In the genomic region with DNA sequence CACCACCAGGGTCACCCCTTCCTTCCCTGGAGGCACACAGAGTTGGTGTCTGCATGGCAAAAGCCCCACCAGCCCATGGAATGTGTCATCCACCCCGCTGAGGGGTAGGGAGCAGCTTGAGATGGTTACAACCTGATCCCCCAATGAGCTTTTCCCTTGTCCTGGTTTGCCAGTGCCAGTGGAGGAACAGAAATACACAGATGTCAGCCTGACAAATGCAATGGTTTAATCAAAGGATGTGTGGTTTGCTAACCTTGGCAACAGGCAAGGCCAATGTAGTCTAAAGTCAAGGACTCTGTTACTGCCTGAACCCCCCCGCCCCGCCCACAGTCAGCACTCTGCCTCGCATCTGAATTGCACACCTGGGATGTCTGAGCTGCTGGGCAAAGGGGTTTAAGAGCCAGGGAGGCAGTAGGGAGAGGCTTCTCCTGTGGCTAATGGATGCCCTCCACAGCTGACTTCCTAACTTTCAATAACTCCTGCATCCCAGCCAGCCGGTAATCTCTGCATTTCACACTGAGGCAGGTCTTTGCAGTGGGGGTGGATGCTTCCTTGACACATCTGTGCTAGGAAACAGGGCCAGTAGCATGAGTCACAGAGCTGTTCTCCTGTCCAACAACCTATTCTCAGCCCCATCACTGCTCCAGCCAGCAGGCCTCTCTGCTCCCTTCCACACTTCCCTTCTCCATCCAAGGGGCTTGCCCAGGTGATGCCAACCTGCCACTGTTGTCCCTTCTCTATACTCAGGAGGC, we compare ENCODE assay signal across 7 cellular contexts.
DNase-seq lines count a peak whose midpoint lies in the region; ATAC-seq and TF ChIP-seq lines count a peak whose summit lies in the region.

No MANE protein-coding gene starts in this region.

- H3K27ac Mint-ChIP-seq in type B pancreatic cell, result peak overlapping the region; percentile 91

- no peak for TF ChIP-seq CTCF in type B pancreatic cell (conservative IDR thresholded peaks at IDR 0.05)

- H3K4me1 Mint-ChIP-seq in type B pancreatic cell (ENCODE audit: unreplicated experiment), result peaks cover 23% of the 10 kb centered on the region

- peaks cover 4% of the 10 kb centered on the region for H3K9me3 Mint-ChIP-seq in type B pancreatic cell

- DNase-seq in HK-2 (ENCODE audit: unreplicated experiment), result peak; percentile 38
- peak; percentile 39 for DNase-seq in fibroblast of peridontal ligament (ENCODE audit: extremely low read depth)
- DNase-seq in type B pancreatic cell (ENCODE audit: extremely low spot score, unreplicated experiment), result no peak
- DNase-seq in SK-N-DZ (ENCODE audit: low spot score), result no peak
- no peak for DNase-seq in NCI-H524 (lab: John Stamatoyannopoulos, UW)
- no peak for DNase-seq in inferior parietal cortex (ENCODE audit: extremely low spot score)

- H3K27me3 Mint-ChIP-seq in type B pancreatic cell, result no peaks in the 10 kb centered on the region

- H3K4me3 Mint-ChIP-seq in type B pancreatic cell, result peak overlapping the region; percentile 55

- ATAC-seq in GM21367 (IDR thresholded peaks at IDR 0.05; ENCODE audit: unreplicated experiment), result peak; percentile 20

- H3K36me3 Mint-ChIP-seq in type B pancreatic cell, result peaks cover 28% of the 10 kb centered on the region

Comparison
In these comparisons a context has a peak if more than half of its experiments do, and no peak if none do; other contexts are left out.
1. DNase-seq: peak in HK-2 (single experiment) and fibroblast of peridontal ligament (single experiment); none in type B pancreatic cell (single experiment), SK-N-DZ (single experiment), NCI-H524 (0 of 2) and inferior parietal cortex (single experiment).